17 cellular contexts compared by ENCODE assay signal in the genomic region with DNA sequence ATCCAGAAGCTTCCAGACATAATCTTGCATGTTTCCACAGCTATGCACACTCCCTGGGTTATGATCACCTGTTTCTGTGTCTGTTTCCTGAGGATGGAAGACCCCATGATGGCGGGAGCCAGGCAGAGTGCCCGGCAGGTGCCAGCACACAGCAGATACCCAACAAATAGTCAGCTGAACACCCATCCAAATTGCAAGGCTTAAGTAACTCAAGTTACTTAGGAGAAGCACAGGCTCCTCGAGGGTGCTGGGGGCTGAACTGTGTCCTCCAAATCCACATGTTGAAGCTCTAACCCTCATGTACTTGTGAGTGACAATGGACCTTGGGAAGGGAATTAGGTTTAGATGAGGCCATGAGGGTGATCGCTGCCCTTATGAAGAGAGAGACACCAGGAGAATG.
DNase-seq lines count a peak whose midpoint lies in the region; ATAC-seq and TF ChIP-seq lines count a peak whose summit lies in the region.
"Had no signal": no experiment of that assay in that cellular context is flagged by ENCODE, and none has a peak within 500 bp of the region (broad histone marks: within the 10 kb centered on the region; RNA-seq: fewer than 3 reads in every experiment).

No MANE protein-coding gene starts in this region.

- peaks cover 5% of the 10 kb centered on the region; the same call in 1 of the 2 replicates for H3K27me3 ChIP-seq in GM23338 (ENCODE audit: insufficient read depth)
- H3K27me3 ChIP-seq in left ventricle myocardium inferior (ENCODE audit: low read depth), result peaks cover 30% of the 10 kb centered on the region
- peaks cover 0 to 3% (median 0%) of the 10 kb centered on the region in 3 donors for H3K27me3 ChIP-seq in skeletal muscle tissue (ENCODE audit: control insufficient read depth in 3 of 3, insufficient read depth in 3 of 3, low read length in 3 of 3)
- H3K27me3 ChIP-seq: MG63 had no signal

- H3K4me3 ChIP-seq in GM23338 (no peak overlapping the region), left ventricle myocardium inferior (no peak overlapping the region), skeletal muscle tissue (ENCODE audit: low read length in 3 of 3) (no peak overlapping the region)
- H3K4me3 ChIP-seq: MG63 had no signal

- H3K4me3 Mint-ChIP-seq in activated T-cell treated with anti-CD3 and anti-CD28 coated beads, Interleukin-2, amount 50 U/mL, for 24 hours, result no peak overlapping the region
- H3K4me3 Mint-ChIP-seq in activated T-cell treated with anti-CD3 and anti-CD28 coated beads, Interleukin-2, amount 50 U/mL, for 4 hours, result no peak overlapping the region
- no peak overlapping the region; the same call in 2 of the 3 replicates for H3K4me3 Mint-ChIP-seq in GM23338

- H4K20me1 ChIP-seq in GM23338 (replicated peaks; ENCODE audit: insufficient read depth), result no peaks in the 10 kb centered on the region

- intact Hi-C loops in left ventricle myocardium inferior (cut with micrococcal nuclease), result no loop called here

- peak overlapping the region; percentile 61 for H3K4me2 ChIP-seq in GM23338
- H3K4me2 ChIP-seq: KMS-11 had no signal

- TF ChIP-seq CTCF in GM23338 (conservative IDR thresholded peaks at IDR 0.05; ENCODE audit: low read depth in 2 of 2), result no peak
- TF ChIP-seq CTCF in left ventricle myocardium inferior (IDR thresholded peaks at IDR 0.05; ENCODE audit: borderline replicate concordance), result no peak

- no peak overlapping the region for H3K9ac ChIP-seq in skeletal muscle tissue (ENCODE audit: low read depth in 1 of 3, low read length in 3 of 3)
- H3K9ac ChIP-seq: KMS-11 had no signal

- H3K27ac ChIP-seq in GM23338 (ENCODE audit: low read depth), result no peak overlapping the region
- H3K27ac ChIP-seq in left ventricle myocardium inferior (replicated peaks), result peak overlapping the region; percentile 76
- peak overlapping the region; percentile 66 for H3K27ac ChIP-seq in skeletal muscle tissue (ENCODE audit: low read depth, low read length)
- H3K27ac ChIP-seq: KMS-11 had no signal

- no peaks in the 10 kb centered on the region for H3K36me3 ChIP-seq in GM23338 (ENCODE audit: insufficient read depth)
- H3K36me3 ChIP-seq in left ventricle myocardium inferior, result no peaks in the 10 kb centered on the region
- H3K36me3 ChIP-seq in skeletal muscle tissue (ENCODE audit: control insufficient read depth in 3 of 3, insufficient read depth in 3 of 3, low read length in 3 of 3), result no peaks in the 10 kb centered on the region
- H3K36me3 ChIP-seq: MG63 had no signal

- H3K4me1 ChIP-seq in GM23338 (ENCODE audit: insufficient read depth) (peaks cover 24% of the 10 kb centered on the region), left ventricle myocardium inferior (peaks cover 47% of the 10 kb centered on the region), skeletal muscle tissue (ENCODE audit: control insufficient read depth in 3 of 3, insufficient read depth in 3 of 3, low read length in 3 of 3) (peaks cover 7 to 22% (median 20%) of the 10 kb centered on the region in 3 donors)
- H3K4me1 ChIP-seq: Caco-2 had no signal

- H3K4me1 Mint-ChIP-seq in activated T-cell treated with anti-CD3 and anti-CD28 coated beads, Interleukin-2, amount 50 U/mL, for 24 hours (ENCODE audit: low read depth), result no peaks in the 10 kb centered on the region
- H3K4me1 Mint-ChIP-seq in activated T-cell treated with anti-CD3 and anti-CD28 coated beads, Interleukin-2, amount 50 U/mL, for 4 hours (ENCODE audit: low read depth), result no peaks in the 10 kb centered on the region
- peaks cover 36% of the 10 kb centered on the region for H3K4me1 Mint-ChIP-seq in GM23338

- peak; percentile 0 for DNase-seq in activated T-cell treated with anti-CD3 and anti-CD28 coated beads, Interleukin-2, amount 50 U/mL, for 24 hours
- no peak for DNase-seq in activated T-cell treated with anti-CD3 and anti-CD28 coated beads, Interleukin-2, amount 50 U/mL, for 4 hours
- DNase-seq in GM23338 (ENCODE audit: low spot score) (no peak), left ventricle myocardium inferior (no peak), iPS-NIHi11 (ENCODE audit: low spot score) (no peak)
- no peak for DNase-seq in effector CD4-positive, alpha-beta T cell
- DNase-seq: DMS53, MG63, NCI-H1092 treated with DMSO at 0.1 percent for 48 hours, NCI-H1694 treated with DMSO at 0.1 percent for 48 hours, PC-3, SHP77 had no signal

- no peak for ATAC-seq in activated T-cell treated with anti-CD3 and anti-CD28 coated beads, Interleukin-2, amount 50 U/mL, for 4 hours
- ATAC-seq in GM23338 (no peak), HG02973 (IDR thresholded peaks at IDR 0.05; ENCODE audit: unreplicated experiment) (no peak)
- ATAC-seq: HepG2, PC-3 had no signal

- H3K9me3 ChIP-seq in left ventricle myocardium inferior (replicated peaks), result peaks cover 10% of the 10 kb centered on the region
- no peaks in the 10 kb centered on the region for H3K9me3 ChIP-seq in skeletal muscle tissue (ENCODE audit: control insufficient read depth in 3 of 3, low read length in 3 of 3)
- H3K9me3 ChIP-seq: Caco-2, MG63 had no signal

- no peaks in the 10 kb centered on the region for H3K36me3 Mint-ChIP-seq in activated T-cell treated with anti-CD3 and anti-CD28 coated beads, Interleukin-2, amount 50 U/mL, for 24 hours (ENCODE audit: low read depth)
- peaks cover 10% of the 10 kb centered on the region for H3K36me3 Mint-ChIP-seq in activated T-cell treated with anti-CD3 and anti-CD28 coated beads, Interleukin-2, amount 50 U/mL, for 4 hours (ENCODE audit: insufficient read depth)
- peaks cover 43% of the 10 kb centered on the region for H3K36me3 Mint-ChIP-seq in GM23338 (ENCODE audit: low read depth)

- peaks cover 11% of the 10 kb centered on the region; the same call in 1 of the 2 replicates for H3F3A ChIP-seq in GM23338 (replicated peaks; ENCODE audit: low read depth)

- no peaks in the 10 kb centered on the region for H3K9me3 Mint-ChIP-seq in activated T-cell treated with anti-CD3 and anti-CD28 coated beads, Interleukin-2, amount 50 U/mL, for 24 hours
- peaks cover 5% of the 10 kb centered on the region for H3K9me3 Mint-ChIP-seq in activated T-cell treated with anti-CD3 and anti-CD28 coated beads, Interleukin-2, amount 50 U/mL, for 4 hours
- H3K9me3 Mint-ChIP-seq in GM23338, result peaks cover 49% of the 10 kb centered on the region

- H3K9me2 ChIP-seq in GM23338 (ENCODE audit: insufficient read depth), result no peaks in the 10 kb centered on the region

- H3K27ac Mint-ChIP-seq in activated T-cell treated with anti-CD3 and anti-CD28 coated beads, Interleukin-2, amount 50 U/mL, for 24 hours, result no peak overlapping the region
- no peak overlapping the region for H3K27ac Mint-ChIP-seq in GM23338

- no peaks in the 10 kb centered on the region for H3K27me3 Mint-ChIP-seq in activated T-cell treated with anti-CD3 and anti-CD28 coated beads, Interleukin-2, amount 50 U/mL, for 24 hours
- no peaks in the 10 kb centered on the region for H3K27me3 Mint-ChIP-seq in activated T-cell treated with anti-CD3 and anti-CD28 coated beads, Interleukin-2, amount 50 U/mL, for 4 hours (ENCODE audit: low read depth)
- peaks cover 13% of the 10 kb centered on the region for H3K27me3 Mint-ChIP-seq in GM23338 (ENCODE audit: insufficient read depth, low read depth, poor library complexity)

- no peak overlapping the region for H2AFZ ChIP-seq in GM23338

- no peaks in the 10 kb centered on the region for H3K79me2 ChIP-seq in GM23338 (replicated peaks; ENCODE audit: insufficient read depth)
